In genomic region chr22:27183474-27183873, GRCh38 we compare ENCODE assay signal across 21 cellular contexts.
"Had no signal": no experiment of that assay in that cellular context is flagged by ENCODE, and none has a peak within 500 bp of the region (broad histone marks: within the 10 kb centered on the region; RNA-seq: fewer than 3 reads in every experiment).

No MANE protein-coding gene starts in this region.

- H3K36me3 Mint-ChIP-seq: activated naive CD8-positive, alpha-beta T cell; T-cell had no signal

- H3K27me3 Mint-ChIP-seq: activated CD4-positive, alpha-beta memory T cell treated with anti-CD3 and anti-CD28 coated beads, Interleukin-2, amount 10 ng/mL, durations not matched to agents 7 days and 5 days; activated CD4-positive, alpha-beta T cell treated with anti-CD3 and anti-CD28 coated beads for 36 hours had no signal

- H3K27ac Mint-ChIP-seq: activated CD4-positive, alpha-beta memory T cell treated with anti-CD3 and anti-CD28 coated beads, Interleukin-2, amount 10 ng/mL, durations not matched to agents 7 days and 5 days; activated CD4-positive, alpha-beta T cell treated with anti-CD3 and anti-CD28 coated beads for 36 hours; activated naive CD4-positive, alpha-beta T cell treated with anti-CD3 and anti-CD28 coated beads for 36 hours; activated naive CD8-positive, alpha-beta T cell; activated T-helper 17 cell treated with anti-CD3 and anti-CD28 coated beads, Interleukin-2, amount 50 U/mL, for 72 hours; T-cell had no signal

- H3K4me3 Mint-ChIP-seq: activated CD4-positive, alpha-beta memory T cell treated with anti-CD3 and anti-CD28 coated beads, Interleukin-2, amount 10 ng/mL, durations not matched to agents 7 days and 5 days; activated CD4-positive, alpha-beta T cell treated with anti-CD3 and anti-CD28 coated beads for 36 hours; activated naive CD4-positive, alpha-beta T cell treated with anti-CD3 and anti-CD28 coated beads for 36 hours; activated naive CD8-positive, alpha-beta T cell; activated T-helper 17 cell treated with anti-CD3 and anti-CD28 coated beads, Interleukin-2, amount 50 U/mL, for 72 hours; T-cell had no signal

- H3K4me3 ChIP-seq: SK-N-MC had no signal

- H3K4me1 Mint-ChIP-seq: activated CD4-positive, alpha-beta memory T cell treated with anti-CD3 and anti-CD28 coated beads, Interleukin-2, amount 10 ng/mL, durations not matched to agents 7 days and 5 days; activated CD4-positive, alpha-beta T cell treated with anti-CD3 and anti-CD28 coated beads for 36 hours; activated T-helper 17 cell treated with anti-CD3 and anti-CD28 coated beads, Interleukin-2, amount 50 U/mL, for 72 hours; T-cell had no signal

- H3K36me3 ChIP-seq: WERI-Rb-1 had no signal

- H3K27ac ChIP-seq: SK-N-MC, WERI-Rb-1 had no signal

- DNase-seq: activated CD4-positive, alpha-beta memory T cell treated with anti-CD3 and anti-CD28 coated beads, Interleukin-2, amount 10 ng/mL, durations not matched to agents 7 days and 5 days; activated CD4-positive, alpha-beta T cell treated with anti-CD3 and anti-CD28 coated beads for 36 hours; activated CD4-positive, alpha-beta T cell treated with anti-CD3 and anti-CD28 coated beads, Interleukin-2, amount 50 U/mL, for 1 hour; activated gamma-delta T cell; activated naive CD4-positive, alpha-beta T cell treated with anti-CD3 and anti-CD28 coated beads for 36 hours; activated T-cell treated with anti-CD3 and anti-CD28 coated beads for 4 hours; activated T-cell treated with anti-CD3 and anti-CD28 coated beads, Interleukin-2, amount 50 U/mL, for 48 hours; caudate nucleus; NCI-H1105 treated with DMSO at 0.1 percent for 48 hours; NCI-H1436 treated with DMSO at 0.1 percent for 48 hours; NCI-H1930; NCI-H2107; NCI-H446 treated with DMSO at 0.1 percent for 48 hours; NCI-H524 treated with DMSO at 0.1 percent for 48 hours; NCI-H82; T-cell; T-helper 2 cell; WERI-Rb-1 had no signal

- H3K9me3 Mint-ChIP-seq: activated CD4-positive, alpha-beta memory T cell treated with anti-CD3 and anti-CD28 coated beads, Interleukin-2, amount 10 ng/mL, durations not matched to agents 7 days and 5 days; activated naive CD4-positive, alpha-beta T cell treated with anti-CD3 and anti-CD28 coated beads for 36 hours; activated T-helper 17 cell treated with anti-CD3 and anti-CD28 coated beads, Interleukin-2, amount 50 U/mL, for 72 hours; T-cell had no signal
